Comparison of ENCODE assay signal across 15 cellular contexts in the genomic region with DNA sequence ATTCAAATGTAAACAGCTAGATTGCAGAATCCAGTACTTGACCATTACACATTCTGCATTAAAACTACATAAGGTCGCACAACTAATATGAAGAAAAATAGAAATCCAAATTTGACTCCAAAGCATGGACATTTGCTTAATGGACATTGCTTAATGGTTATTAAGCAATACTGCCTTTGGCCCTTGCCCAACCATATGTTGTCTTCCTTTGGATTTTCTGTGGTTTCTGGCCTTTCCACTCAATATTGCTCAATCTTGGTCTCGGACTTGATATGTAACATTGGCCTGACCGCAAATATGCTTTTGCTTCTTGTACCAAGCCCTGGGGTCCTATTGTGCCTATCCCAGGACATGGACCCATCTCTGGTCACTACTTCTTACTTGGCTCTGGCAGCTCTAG.
DNase-seq lines count a peak whose midpoint lies in the region; ATAC-seq, FAIRE-seq and TF ChIP-seq lines count a peak whose summit lies in the region.
"Had no signal": no experiment of that assay in that cellular context is flagged by ENCODE, and none has a peak within 500 bp of the region (broad histone marks: within the 10 kb centered on the region; RNA-seq: fewer than 3 reads in every experiment).

No MANE protein-coding gene starts in this region.

- WGBS in K562 (ENCODE audit: insufficient coverage, low coverage, missing lambda C conversion rate): 2% methylated on average over 3 of the region's 3 CpGs
- WGBS in mesendoderm (ENCODE audit: extremely low coverage, insufficient coverage, low lambda C conversion rate): no CpG with 5 or more reads among the region's 3 CpGs

- TF ChIP-seq RAD21 in K562 (CRISPR knock-in tag; conservative IDR thresholded peaks at IDR 0.05 in 1 of 2, IDR thresholded peaks at IDR 0.05 in 1 of 2): no peak

- no peak overlapping the region for H2BK15ac ChIP-seq in mesendoderm (replicated peaks; ENCODE audit: low read depth)

- H3K4me1 ChIP-seq in K562 (replicated peaks in 1 of 2; ENCODE audit: control insufficient read depth in 2 of 2, insufficient read depth in 2 of 2, low read length in 2 of 2): no peaks in the 10 kb centered on the region
- H3K4me1 ChIP-seq in right atrium auricular region: no peaks in the 10 kb centered on the region
- peaks cover 0 to 33% (median 24%) of the 10 kb centered on the region in 5 donors for H3K4me1 ChIP-seq in subcutaneous abdominal adipose tissue (ENCODE audit: control insufficient read depth in 5 of 5, insufficient read depth in 5 of 5, low read length in 5 of 5)
- H3K4me1 ChIP-seq in mesendoderm (ENCODE audit: control insufficient read depth, low read depth, low read length): no peaks in the 10 kb centered on the region
- H3K4me1 ChIP-seq: adrenal gland, SJSA1 had no signal

- no peaks in the 10 kb centered on the region for H3K79me1 ChIP-seq in mesendoderm (ENCODE audit: low read length)

- H3K9ac ChIP-seq in K562 (ENCODE audit: insufficient read depth in 1 of 2, low read depth in 2 of 2, low read length in 2 of 2): no peak overlapping the region
- H3K9ac ChIP-seq in subcutaneous abdominal adipose tissue (ENCODE audit: low read length in 5 of 5): no peak overlapping the region
- no peak overlapping the region for H3K9ac ChIP-seq in mesendoderm (ENCODE audit: low read length)

- no peak for TF ChIP-seq EP300 in K562 (IDR thresholded peaks at IDR 0.05; ENCODE audit: low read length)

- H2BK120ac ChIP-seq in mesendoderm (ENCODE audit: low read depth, low read length): no peak overlapping the region

- H3K9me3 ChIP-seq in K562 (replicated peaks; ENCODE audit: control insufficient read depth, insufficient read depth, low read depth, low read length): no peaks in the 10 kb centered on the region
- no peaks in the 10 kb centered on the region for H3K9me3 ChIP-seq in right atrium auricular region
- no peaks in the 10 kb centered on the region for H3K9me3 ChIP-seq in subcutaneous abdominal adipose tissue (ENCODE audit: control insufficient read depth in 5 of 5, low read length in 5 of 5)
- H3K9me3 ChIP-seq: adrenal gland, SJSA1 had no signal

- no peak overlapping the region for H3K56ac ChIP-seq in mesendoderm (ENCODE audit: low read length)

- H3K36me3 ChIP-seq in K562 (ENCODE audit: control insufficient read depth, insufficient read depth, low read length) (no peaks in the 10 kb centered on the region), right atrium auricular region (no peaks in the 10 kb centered on the region), subcutaneous abdominal adipose tissue (ENCODE audit: control insufficient read depth in 5 of 5, insufficient read depth in 5 of 5, low read length in 5 of 5) (no peaks in the 10 kb centered on the region), mesendoderm (ENCODE audit: control insufficient read depth, insufficient read depth, low read length) (no peaks in the 10 kb centered on the region)
- H3K36me3 ChIP-seq: adrenal gland, SJSA1 had no signal

- no peak overlapping the region for H3K27ac ChIP-seq in K562 (ENCODE audit: extremely low read depth, low read depth, low read length)
- H3K27ac ChIP-seq in right atrium auricular region: no peak overlapping the region
- H3K27ac ChIP-seq in subcutaneous abdominal adipose tissue (ENCODE audit: low read depth, low read length): peak overlapping the region; percentile 5
- no peak overlapping the region for H3K27ac ChIP-seq in mesendoderm (ENCODE audit: low read depth, low read length)
- H3K27ac ChIP-seq: adrenal gland, SJSA1, VCaP had no signal

- H3K9me1 ChIP-seq in K562 (ENCODE audit: control insufficient read depth, insufficient read depth, low read length): no peaks in the 10 kb centered on the region

- H2AK5ac ChIP-seq in mesendoderm (ENCODE audit: low read length): no peak overlapping the region

- DNase-seq in HCEC 1CT: peak; percentile 89
- DNase-seq in K562 (ENCODE audit: extremely low read depth in 1 of 4, low spot score in 3 of 4): no peak
- peak; percentile 59 for DNase-seq in right atrium auricular region (ENCODE audit: low spot score)
- DNase-seq in activated T-cell treated with anti-CD3 and anti-CD28 coated beads for 4 hours: no peak
- DNase-seq in mesendoderm: no peak
- DNase-seq in NCI-H1048 (lab: John Stamatoyannopoulos, UW): no peak
- DNase-seq: effector memory CD4-positive, alpha-beta T cell; NCI-H1694; NCI-H526; retina had no signal

- CTCF ChIA-PET in K562 (lab: Yijun Ruan, JAX; ENCODE audit: low intra/inter-chr PET ratio): no interaction called here

- TF ChIP-seq CTCF in K562 (IDR thresholded peaks at IDR 0.05 in 2 of 3, conservative IDR thresholded peaks at IDR 0.05 in 1 of 3; ENCODE audit: insufficient read depth in 2 of 3, low read depth in 1 of 3, low read length in 3 of 3) (no peak), right atrium auricular region (IDR thresholded peaks at IDR 0.05) (no peak)

- H2BK5ac ChIP-seq in mesendoderm (ENCODE audit: low read length): no peak overlapping the region

- no TSS peak for BruUV-seq in K562 (replicated peaks; lab: Mats Ljungman, UMichigan)

- no peak overlapping the region for H2AFZ ChIP-seq in K562 (ENCODE audit: low read depth, low read length)

- no peak overlapping the region for H3K4ac ChIP-seq in mesendoderm (ENCODE audit: low read depth, low read length)

- H3K79me2 ChIP-seq in K562 (ENCODE audit: control insufficient read depth, insufficient read depth, low read length) (no peaks in the 10 kb centered on the region), mesendoderm (ENCODE audit: control insufficient read depth, insufficient read depth, low read length) (no peaks in the 10 kb centered on the region)

- in situ Hi-C loops in K562 (cut with MboI): no loop called here

- H3K4me2 ChIP-seq in K562 (ENCODE audit: insufficient read depth, low read length) (no peak overlapping the region), mesendoderm (ENCODE audit: low read length) (no peak overlapping the region)

- H3K27me3 ChIP-seq in K562 (ENCODE audit: control insufficient read depth in 2 of 2, insufficient read depth in 2 of 2, low read length in 2 of 2) (peaks cover 0 to 3% of the 10 kb centered on the region in 2 experiments; a peak in 1 of 5 replicates), right atrium auricular region (no peaks in the 10 kb centered on the region), subcutaneous abdominal adipose tissue (ENCODE audit: control insufficient read depth in 5 of 5, insufficient read depth in 4 of 5, low read length in 5 of 5) (no peaks in the 10 kb centered on the region), mesendoderm (ENCODE audit: insufficient read depth, low read length, poor library complexity) (no peaks in the 10 kb centered on the region)
- H3K27me3 ChIP-seq: adrenal gland, SJSA1 had no signal

- intact Hi-C loops in K562 (cut with micrococcal nuclease): no loop called here

- no peak overlapping the region for H3K4me3 ChIP-seq in K562
- no peak overlapping the region for H3K4me3 ChIP-seq in right atrium auricular region
- H3K4me3 ChIP-seq in subcutaneous abdominal adipose tissue (ENCODE audit: low read depth in 1 of 5, low read length in 5 of 5): peak overlapping the region in 1 of 5 donors; percentile 11
- H3K4me3 ChIP-seq in mesendoderm (ENCODE audit: low read length): no peak overlapping the region
- H3K4me3 ChIP-seq: adrenal gland, SJSA1 had no signal

- no peak for TF ChIP-seq POLR2A in K562 (conservative IDR thresholded peaks at IDR 0.05)
- TF ChIP-seq POLR2A in GM18505 (IDR thresholded peaks at IDR 0.05; ENCODE audit: borderline replicate concordance, extremely low read depth, insufficient read depth, insufficient read length): no peak

- no peak overlapping the region for H4K5ac ChIP-seq in mesendoderm (ENCODE audit: low read length)

- H3K18ac ChIP-seq in mesendoderm (ENCODE audit: low read length): no peak overlapping the region

- ATAC-seq in K562: no peak
- ATAC-seq in GM18505 (IDR thresholded peaks at IDR 0.05; ENCODE audit: unreplicated experiment): no peak

- POLR2A ChIA-PET in K562 (lab: Yijun Ruan, JAX): no interaction called here

- H3K23ac ChIP-seq in mesendoderm (ENCODE audit: low read length): no peak overlapping the region

- FAIRE-seq in K562 (lab: Jason Lieb, UNC): no peak

- H4K20me1 ChIP-seq in K562 (replicated peaks; ENCODE audit: control insufficient read depth, insufficient read depth, low read length): no peaks in the 10 kb centered on the region

- H4K8ac ChIP-seq in mesendoderm (ENCODE audit: low read depth, low read length): no peak overlapping the region

TF ChIP-seq in K562, 482 proteins besides CTCF, POLR2A, EP300 and RAD21 (continues in another document):
- TF ChIP-seq HNRNPLL (IDR thresholded peaks at IDR 0.05; ENCODE audit: low read depth, low read length, poor library complexity, severe bottlenecking) (no peak), EGR1 (conservative IDR thresholded peaks at IDR 0.05) (no peak), CEBPB (tag; IDR thresholded peaks at IDR 0.05) (peak; percentile 88)

Comparison
In these comparisons a context has a peak if more than half of its experiments do, and no peak if none do; other contexts are left out.
1. DNase-seq: peak in HCEC 1CT (single experiment) and right atrium auricular region (single experiment); none in K562 (0 of 4), activated T-cell treated with anti-CD3 and anti-CD28 coated beads for 4 hours (single experiment), mesendoderm (single experiment) and NCI-H1048 (single experiment).